9 cellular contexts compared by ENCODE assay signal in the genomic region with DNA sequence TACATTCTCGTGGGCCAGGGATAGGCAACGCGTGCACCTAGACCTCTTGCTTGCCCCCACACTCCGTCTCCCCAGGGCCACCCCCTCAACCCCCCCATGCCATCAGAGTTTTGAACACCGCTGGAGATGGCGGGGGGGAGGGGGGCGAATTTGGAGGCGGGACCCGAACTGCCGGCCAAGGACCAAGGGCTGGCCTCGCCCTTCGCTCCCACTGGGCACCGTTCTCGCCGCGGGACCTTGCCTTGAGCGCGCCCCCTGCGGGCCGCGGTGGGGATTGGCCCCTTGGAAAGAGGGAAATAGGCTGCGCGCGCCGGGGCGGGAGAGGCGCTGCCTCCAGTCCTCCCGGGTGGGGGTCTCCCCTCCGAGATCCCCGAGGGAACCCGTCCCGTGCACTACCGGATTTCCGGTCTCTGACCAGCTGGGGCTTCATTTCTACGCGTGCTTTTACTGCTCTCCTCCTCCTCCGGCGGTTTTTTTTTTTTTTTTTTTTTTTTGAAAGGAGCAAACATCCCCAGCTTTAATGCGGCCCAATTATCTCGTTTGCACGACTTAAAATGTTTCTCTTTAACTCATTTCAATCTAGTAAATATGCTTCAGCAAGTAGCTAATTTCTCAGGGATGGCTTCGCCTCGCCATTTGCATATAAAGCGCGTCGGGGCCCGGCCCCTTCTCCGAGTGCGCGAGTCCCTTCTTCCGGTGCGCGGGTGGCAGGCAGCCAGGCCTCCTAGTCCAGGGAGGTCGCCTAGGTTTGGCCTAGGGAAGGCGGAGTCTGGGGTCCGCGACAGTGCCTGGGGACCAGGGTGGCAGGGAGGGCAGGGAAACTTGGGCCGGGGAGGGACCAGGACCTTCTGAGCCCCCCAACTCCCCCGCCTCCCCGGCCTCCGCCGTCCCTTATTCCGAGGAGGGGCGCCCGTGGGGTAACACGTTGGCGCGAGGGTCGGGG. TPM values are rescaled to one million over a fixed set of nuclear protein-coding genes. Genes with fewer than 3 reads are reported as not detected.
DNase-seq lines count a peak whose midpoint lies in the region; ATAC-seq, FAIRE-seq and TF ChIP-seq lines count a peak whose summit lies in the region.
"Had no signal": no experiment of that assay in that cellular context is flagged by ENCODE, and none has a peak within 500 bp of the region (broad histone marks: within the 10 kb centered on the region; RNA-seq: fewer than 3 reads in every experiment).

No MANE protein-coding gene starts in this region.

- in situ Hi-C loops in HepG2 (cut with HindIII; ENCODE audit: extremely low pct_ligation_motif_present, low pct_unique_long_range_greater_than_20kb) = loop anchor here (5.0 kb wide), 1 partner anchor 401 kb away; no protein-coding TSS in a partner anchor

- TF ChIP-seq EP300 in HepG2 (IDR thresholded peaks at IDR 0.05; ENCODE audit: low read depth in 2 of 2, low read length in 2 of 2) (no peak), HepG2 (CRISPR knock-in tag; IDR thresholded peaks at IDR 0.05; ENCODE audit: borderline replicate concordance) (no peak)

- peak overlapping the region; percentile 42 for H3K4me3 Mint-ChIP-seq in dendritic cell treated with granulocyte-macrophage colony-stimulating factor and Interleukin-4, amounts not matched to agents 40 ng/mL and 50 ng/mL, for 4 days

- POLR2A ChIA-PET in HCT116 (lab: Charles Lee) (interaction anchor here (1.3 kb wide), 1 partner anchor 399 kb away, joined by 3 read pairs; no protein-coding TSS in a partner anchor), HepG2 (lab: Yijun Ruan, JAX) (no interaction called here)

- H3K79me2 ChIP-seq in HCT116 (ENCODE audit: insufficient read depth, low read length) (peaks cover 28% of the 10 kb centered on the region), HepG2 (ENCODE audit: insufficient read depth, low read length) (no peaks in the 10 kb centered on the region)

- CTCF ChIA-PET in HCT116 (lab: Charles Lee) (interaction anchor here (0.6 to 8.8 kb wide), 16 partner anchors 9 to 412 kb away, joined by 3 to 112 read pairs (median 4); a partner anchor contains a TSS), HepG2 (lab: Yijun Ruan, JAX; ENCODE audit: low intra/inter-chr PET ratio, low total read pairs) (interaction anchor here (0.8 to 2.1 kb wide), 4 partner anchors 242 to 412 kb away, joined by 3 to 15 read pairs (median 7); no protein-coding TSS in a partner anchor)

- H3K27me3 Mint-ChIP-seq in dendritic cell treated with granulocyte-macrophage colony-stimulating factor and Interleukin-4, amounts not matched to agents 40 ng/mL and 50 ng/mL, for 4 days = peaks cover 89% of the 10 kb centered on the region

- H3K9me3 ChIP-seq in HCT116 (ENCODE audit: control insufficient read depth in 1 of 2, insufficient read depth in 1 of 2, low read depth in 1 of 2, low read length in 2 of 2) (no peaks in the 10 kb centered on the region), RWPE2 (ENCODE audit: severe bottlenecking) (no peaks in the 10 kb centered on the region), HepG2 (ENCODE audit: low read length) (no peaks in the 10 kb centered on the region)

- H3K36me3 Mint-ChIP-seq in dendritic cell treated with granulocyte-macrophage colony-stimulating factor and Interleukin-4, amounts not matched to agents 40 ng/mL and 50 ng/mL, for 4 days (ENCODE audit: low read depth) = no peaks in the 10 kb centered on the region

- TF ChIP-seq RAD21 in HCT116 (IDR thresholded peaks at IDR 0.05; ENCODE audit: low read depth) (peak; percentile 62), HepG2 (CRISPR knock-in tag; IDR thresholded peaks at IDR 0.05) (peak; percentile 37; the same call in 1 of the 2 replicates)

- H3K27ac ChIP-seq in HCT116 (ENCODE audit: low read depth, low read length) (peak overlapping the region; percentile 37; the same call in 1 of the 2 replicates), RWPE2 (ENCODE audit: poor library complexity, severe bottlenecking) (peak overlapping the region; percentile 73), HepG2 (ENCODE audit: extremely low read length, insufficient read depth, low read length) (no peak overlapping the region)

- H3K4me3 ChIP-seq in HCT116 (replicated peaks in 1 of 2; ENCODE audit: low read depth in 1 of 2, low read length in 2 of 2) (peak overlapping the region; percentile 37 to 55), RWPE2 (ENCODE audit: severe bottlenecking) (peak overlapping the region; percentile 22), HepG2 (replicated peaks in 1 of 3; ENCODE audit: insufficient read depth in 1 of 3, low read depth in 2 of 3, low read length in 3 of 3) (peak overlapping the region; percentile 51 to 69 (median 52))

- peak; percentile 82 for ATAC-seq in HCT116
- ATAC-seq in RWPE2 (ENCODE audit: low read depth) = peak; percentile 44
- peak; percentile 81 for ATAC-seq in HepG2
- ATAC-seq in stimulated activated naive CD8-positive, alpha-beta T cell treated with anti-CD3 and anti-CD28 coated beads, Interleukin-15, Interleukin-2, amounts not matched to agents 100 U/mL and 50 U/mL, for 24 hours = no peak
- ATAC-seq in GM21390 (IDR thresholded peaks at IDR 0.05; ENCODE audit: unreplicated experiment) = no peak
- no peak for ATAC-seq in GM21528 (IDR thresholded peaks at IDR 0.05; ENCODE audit: low FRiP score, unreplicated experiment)

- TF ChIP-seq CTCF in HCT116 (IDR thresholded peaks at IDR 0.05 in 2 of 3, conservative IDR thresholded peaks at IDR 0.05 in 1 of 3; ENCODE audit: borderline replicate concordance in 1 of 3, insufficient read depth in 1 of 3, low read depth in 2 of 3, low read length in 2 of 3) (peak; percentile 65 to 91 (median 82)), RWPE2 (IDR thresholded peaks at IDR 0.05; ENCODE audit: poor library complexity, severe bottlenecking) (peak; percentile 88), HepG2 (CRISPR knock-in tag; IDR thresholded peaks at IDR 0.05) (peak; percentile 88)

- TF ChIP-seq POLR2A in HCT116 (IDR thresholded peaks at IDR 0.05; ENCODE audit: borderline replicate concordance, extremely low read depth, insufficient read depth, insufficient read length) = no peak
- no peak for TF ChIP-seq POLR2A in HepG2 (IDR thresholded peaks at IDR 0.05; ENCODE audit: insufficient read depth in 1 of 2, low read depth in 2 of 2, low read length in 2 of 2)

- H3K4me2 ChIP-seq in HCT116 (ENCODE audit: low read length) = peak overlapping the region; percentile 93
- H3K4me2 ChIP-seq in HepG2 (ENCODE audit: low read depth, low read length) = peak overlapping the region; percentile 76

- H3K4me1 ChIP-seq in HCT116 (ENCODE audit: control insufficient read depth in 1 of 2, insufficient read depth in 2 of 2, low read length in 2 of 2) = peaks cover 15 to 63% of the 10 kb centered on the region in 2 experiments
- peaks cover 18% of the 10 kb centered on the region for H3K4me1 ChIP-seq in RWPE2 (ENCODE audit: insufficient read depth, poor library complexity, severe bottlenecking)
- H3K4me1 ChIP-seq in HepG2 (ENCODE audit: insufficient read depth, low read length) = 0 out of 2 replicates have a peak, but pooled peaks cover 9% of the 10 kb centered on the region

- RAD21 ChIA-PET in HCT116 (lab: Charles Lee; ENCODE audit: low non-redundant PET in 1 of 2, low total read pairs in 2 of 2, uncharacterized antibody in 2 of 2, unreplicated experiment in 2 of 2) = interaction anchor here (0.6 to 0.9 kb wide), 3 partner anchors 229 to 399 kb away, joined by 3 to 6 read pairs (median 3); no protein-coding TSS in a partner anchor

- H3K27ac Mint-ChIP-seq in dendritic cell treated with granulocyte-macrophage colony-stimulating factor and Interleukin-4, amounts not matched to agents 40 ng/mL and 50 ng/mL, for 4 days = no peak overlapping the region
- H3K27ac Mint-ChIP-seq: IgD-negative memory B cell had no signal

- DNase-seq in CD1c-positive myeloid dendritic cell (ENCODE audit: extremely low spot score) (peak; percentile 46), HCT116 (ENCODE audit: low read depth, low spot score) (peak; percentile 56), RWPE2 (ENCODE audit: low spot score) (no peak), HepG2 (ENCODE audit: low spot score) (peak; percentile 54)
- DNase-seq in stimulated activated naive CD8-positive, alpha-beta T cell treated with anti-CD3 and anti-CD28 coated beads, Interleukin-15, Interleukin-2, amounts not matched to agents 100 U/mL and 50 U/mL, for 24 hours = peak; percentile 61

- H3K27me3 ChIP-seq in HCT116 (ENCODE audit: insufficient read depth, low read length) (no peaks in the 10 kb centered on the region), RWPE2 (ENCODE audit: insufficient read depth, poor library complexity, severe bottlenecking) (peaks cover 30% of the 10 kb centered on the region), HepG2 (ENCODE audit: control insufficient read depth in 1 of 2, insufficient read depth in 2 of 2, low read length in 2 of 2) (peaks cover 13 to 61% of the 10 kb centered on the region in 2 experiments; a peak in 4 of 5 replicates)

- H3K36me3 ChIP-seq in HCT116 (ENCODE audit: control insufficient read depth in 1 of 2, insufficient read depth in 2 of 2, low read length in 2 of 2) (no peaks in the 10 kb centered on the region), RWPE2 (ENCODE audit: low read depth) (no peaks in the 10 kb centered on the region), HepG2 (replicated peaks in 1 of 2; ENCODE audit: control insufficient read depth in 1 of 2, insufficient read depth in 2 of 2, low read length in 2 of 2) (no peaks in the 10 kb centered on the region)

- FAIRE-seq in HepG2 (lab: Jason Lieb, UNC) = no peak

- 37% methylated on average over 59 of the region's 69 CpGs for WGBS in HepG2 (ENCODE audit: low lambda C conversion rate)

- intact Hi-C loops in HCT116 (cut with micrococcal nuclease) = loop anchor here (2.0 to 5.0 kb wide), 2 partner anchors 35 to 101 kb away; no protein-coding TSS in a partner anchor
- intact Hi-C loops in dendritic cell treated with granulocyte-macrophage colony-stimulating factor and Interleukin-4, amounts not matched to agents 40 ng/mL and 50 ng/mL, for 4 days (cut with micrococcal nuclease) = no loop called here
- intact Hi-C loops in HepG2 (cut with micrococcal nuclease; ENCODE audit: unreplicated experiment) = no loop called here

- H2AFZ ChIP-seq in HCT116 (ENCODE audit: low read depth, low read length, poor library complexity, severe bottlenecking) (no peak overlapping the region), HepG2 (ENCODE audit: low read length) (no peak overlapping the region)

- H3K4me1 Mint-ChIP-seq in dendritic cell treated with granulocyte-macrophage colony-stimulating factor and Interleukin-4, amounts not matched to agents 40 ng/mL and 50 ng/mL, for 4 days (ENCODE audit: low read depth) = peaks cover 19% of the 10 kb centered on the region

- H4K20me1 ChIP-seq in HCT116 (ENCODE audit: insufficient read depth) = no peaks in the 10 kb centered on the region; the same call in 1 of the 2 replicates
- H4K20me1 ChIP-seq in HepG2 (ENCODE audit: insufficient read depth, low read length) = peaks cover 3% of the 10 kb centered on the region; the same call in 1 of the 2 replicates

- H3K9me3 Mint-ChIP-seq in dendritic cell treated with granulocyte-macrophage colony-stimulating factor and Interleukin-4, amounts not matched to agents 40 ng/mL and 50 ng/mL, for 4 days = no peaks in the 10 kb centered on the region
- H3K9me3 Mint-ChIP-seq: IgD-negative memory B cell had no signal

- no peaks in the 10 kb centered on the region for H3K9me2 ChIP-seq in HCT116 (ENCODE audit: insufficient read depth)

- peak overlapping the region; percentile 48 for H3K9ac ChIP-seq in HCT116 (ENCODE audit: low read length)
- H3K9ac ChIP-seq in HepG2 (ENCODE audit: insufficient read depth, low read depth, low read length) = no peak overlapping the region

- BruUV-seq in HCT116 (replicated peaks; lab: Mats Ljungman, UMichigan) (no TSS peak), HepG2 (replicated peaks; lab: Mats Ljungman, UMichigan) (no TSS peak)

RNA-seq across cellular contexts. Expression of a gene that starts 10.1 kb away (rescaled TPM):
- 5.9 TPM for total RNA-seq in HCT116 (2021; ENCODE audit: unreplicated experiment)
- 1.4 and 2.1 TPM in 2 replicates for polyA plus RNA-seq in HCT116 (2012)
- total RNA-seq in HepG2 (2016; rRNA removed; fragmentation: Illumina TruSeq; extraction: Trizol) = not detected in 2 replicates
- total RNA-seq in HepG2 (2016; cell fraction: cytosol; rRNA removed; fragmentation: Illumina TruSeq; extraction: Trizol; ENCODE audit: low read depth) = not detected in 2 replicates
- total RNA-seq in HepG2 (2016; cell fraction: insoluble cytoplasmic fraction; rRNA removed; fragmentation: Illumina TruSeq; extraction: Trizol) = not detected in 2 replicates
- total RNA-seq in HepG2 (2016; cell fraction: membrane; rRNA removed; fragmentation: Illumina TruSeq; extraction: Trizol) = not detected in 2 replicates
- not detected in 2 replicates for total RNA-seq in HepG2 (2016; cell fraction: nucleus; rRNA removed; fragmentation: Illumina TruSeq; extraction: Trizol)
- not detected in 2 replicates for polyA plus RNA-seq in HepG2 (2011; rRNA removed)
- polyA plus RNA-seq in HepG2 (2011; cell fraction: cytosol; rRNA removed) = 0.08 TPM in 1 of 2 replicates, not detected in the other
- not detected in 2 replicates for polyA plus RNA-seq in HepG2 (2011; cell fraction: nucleus; rRNA removed)
- polyA plus RNA-seq in HepG2 (2012) = not detected in 2 replicates
- not detected in 2 replicates for polyA plus RNA-seq in HepG2 (2016; cell fraction: cytosol; fragmentation: Illumina TruSeq; extraction: Trizol; ENCODE audit: low read depth)
- not detected in 2 replicates for polyA plus RNA-seq in HepG2 (2016; cell fraction: insoluble cytoplasmic fraction; fragmentation: Illumina TruSeq; extraction: Trizol; ENCODE audit: low read depth)
- polyA plus RNA-seq in HepG2 (2016; cell fraction: membrane; fragmentation: Illumina TruSeq; extraction: Trizol; ENCODE audit: low read depth) = not detected in 2 replicates
- not detected in 2 replicates for polyA plus RNA-seq in HepG2 (2016; cell fraction: nucleus; fragmentation: Illumina TruSeq; extraction: Trizol; ENCODE audit: insufficient read depth, low read depth)
- 0.47 TPM in 1 of 2 replicates, not detected in the other for polyA minus RNA-seq in HepG2 (2011; rRNA and poly(A)+ RNA removed; ENCODE audit: low replicate concordance)
- not detected in 2 replicates for polyA minus RNA-seq in HepG2 (2011; cell fraction: cytosol; rRNA and poly(A)+ RNA removed)
- polyA minus RNA-seq in HepG2 (2011; cell fraction: nucleus; rRNA and poly(A)+ RNA removed) = not detected in 2 replicates
- polyA plus RNA-seq: IgD-negative memory B cell had no signal

Comparison
In these comparisons a context has a peak if more than half of its experiments do, and no peak if none do; other contexts are left out.
1. ATAC-seq: peak in HCT116 (single experiment), RWPE2 (single experiment) and HepG2 (single experiment); none in stimulated activated naive CD8-positive, alpha-beta T cell treated with anti-CD3 and anti-CD28 coated beads, Interleukin-15, Interleukin-2, amounts not matched to agents 100 U/mL and 50 U/mL, for 24 hours (single experiment), GM21390 (single experiment) and GM21528 (single experiment).
2. Peak in every context shown above with its lines, with median percentiles within 50 percentile points of each other: H3K4me3 ChIP-seq and CTCF ChIP-seq.